In the genomic region with DNA sequence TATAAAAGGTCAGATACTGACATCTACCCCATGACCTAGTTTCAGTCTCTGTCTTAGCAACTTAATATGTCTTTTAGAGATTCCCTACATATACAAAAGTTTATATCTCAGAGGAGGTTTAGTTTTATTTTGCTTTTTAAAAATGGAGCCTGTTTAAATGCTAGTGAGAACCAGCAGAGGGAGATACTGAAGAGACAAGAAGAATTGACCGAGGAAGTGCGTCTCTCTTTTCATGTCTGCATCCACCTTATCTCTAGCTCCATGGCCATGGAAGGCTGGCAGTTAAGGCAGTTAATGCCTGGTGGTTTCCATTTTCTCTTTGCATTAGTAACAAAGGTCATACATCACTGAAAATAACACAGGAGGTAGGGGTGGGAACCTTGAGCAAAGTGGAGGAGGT, we compare ENCODE assay signal across 10 cellular contexts. TPM values are rescaled to one million over a fixed set of nuclear protein-coding genes. Genes with fewer than 3 reads are reported as not detected.
DNase-seq lines count a peak whose midpoint lies in the region; ATAC-seq and TF ChIP-seq lines count a peak whose summit lies in the region.
"Had no signal": no experiment of that assay in that cellular context is flagged by ENCODE, and none has a peak within 500 bp of the region (broad histone marks: within the 10 kb centered on the region; RNA-seq: fewer than 3 reads in every experiment).

No MANE protein-coding gene starts in this region.

- no peaks in the 10 kb centered on the region for H3K9me2 ChIP-seq in OCI-LY1 (ENCODE audit: low read depth, low read length)

- H3K79me2 ChIP-seq in OCI-LY1 (ENCODE audit: insufficient read depth, low read length) (peaks cover 81% of the 10 kb centered on the region), neural progenitor cell (ENCODE audit: low read depth) (peaks cover 99% of the 10 kb centered on the region)

- no peaks in the 10 kb centered on the region for H3K9me3 ChIP-seq in OCI-LY1 (ENCODE audit: low read length)
- H3K9me3 ChIP-seq in neural progenitor cell (ENCODE audit: low read depth): no peaks in the 10 kb centered on the region
- H3K9me3 ChIP-seq: SJSA1 had no signal

- DNase-seq in cerebellar cortex (ENCODE audit: low spot score): peak; percentile 16
- DNase-seq in neural progenitor cell (ENCODE audit: low spot score): no peak
- no peak for DNase-seq in NCI-H226
- no peak for DNase-seq in glomerular visceral epithelial cell (ENCODE audit: extremely low spot score)
- no peak for DNase-seq in dedifferentiated amniotic fluid mesenchymal stem cell (ENCODE audit: extremely low spot score)
- DNase-seq: activated naive CD4-positive, alpha-beta T cell treated with anti-CD3 and anti-CD28 coated beads for 36 hours had no signal

- H3K4me2 ChIP-seq in OCI-LY1 (ENCODE audit: low read length): no peak overlapping the region
- H3K4me2 ChIP-seq in neural progenitor cell: no peak overlapping the region

- H3K4me1 ChIP-seq in OCI-LY1 (ENCODE audit: insufficient read depth, low read length, severe bottlenecking) (peaks cover 10% of the 10 kb centered on the region), neural progenitor cell (peaks cover 31% of the 10 kb centered on the region)
- H3K4me1 ChIP-seq: SJSA1 had no signal

- ATAC-seq in GM19395 (IDR thresholded peaks at IDR 0.05; ENCODE audit: unreplicated experiment): no peak

- H3K4me3 Mint-ChIP-seq in neural progenitor cell: no peak overlapping the region
- H3K4me3 Mint-ChIP-seq: activated naive CD4-positive, alpha-beta T cell treated with anti-CD3 and anti-CD28 coated beads for 36 hours had no signal

- H3K27me3 Mint-ChIP-seq in neural progenitor cell (ENCODE audit: insufficient read depth, low read depth): peaks cover 2% of the 10 kb centered on the region

- H3K36me3 ChIP-seq in OCI-LY1 (ENCODE audit: insufficient read depth, low read length): peaks cover 33% of the 10 kb centered on the region
- peaks cover 13% of the 10 kb centered on the region for H3K36me3 ChIP-seq in neural progenitor cell

- no peaks in the 10 kb centered on the region for H3K4me1 Mint-ChIP-seq in neural progenitor cell

- peaks cover 2% of the 10 kb centered on the region for H3K9me3 Mint-ChIP-seq in neural progenitor cell
- H3K9me3 Mint-ChIP-seq: activated naive CD4-positive, alpha-beta T cell treated with anti-CD3 and anti-CD28 coated beads for 36 hours had no signal

- H3K27me3 ChIP-seq in OCI-LY1 (ENCODE audit: insufficient read depth, low read length) (no peaks in the 10 kb centered on the region), neural progenitor cell (no peaks in the 10 kb centered on the region)
- H3K27me3 ChIP-seq: SJSA1 had no signal

- H3F3A ChIP-seq in OCI-LY1 (ENCODE audit: insufficient read depth, low read length) (no peaks in the 10 kb centered on the region), neural progenitor cell (ENCODE audit: low read depth) (peaks cover 13% of the 10 kb centered on the region)

- no peak overlapping the region for H3K27ac ChIP-seq in OCI-LY1 (ENCODE audit: low read depth, low read length, poor library complexity, severe bottlenecking)
- H3K27ac ChIP-seq in neural progenitor cell: peak overlapping the region; percentile 29
- H3K27ac ChIP-seq: SJSA1 had no signal

- no peak overlapping the region for H3K27ac Mint-ChIP-seq in neural progenitor cell
- H3K27ac Mint-ChIP-seq: activated naive CD4-positive, alpha-beta T cell treated with anti-CD3 and anti-CD28 coated beads for 36 hours had no signal

- TF ChIP-seq CTCF in GM12872 (IDR thresholded peaks at IDR 0.05; ENCODE audit: insufficient read depth, low read depth, low read length) (peak; percentile 36; the same call in 2 of the 3 replicates), OCI-LY1 (IDR thresholded peaks at IDR 0.05; ENCODE audit: low read length) (peak; percentile 51; the same call in 1 of the 2 replicates), neural progenitor cell (IDR thresholded peaks at IDR 0.05) (peak; percentile 42)

- no peaks in the 10 kb centered on the region for H4K20me1 ChIP-seq in OCI-LY1 (ENCODE audit: insufficient read depth, low read length)
- peaks cover 69% of the 10 kb centered on the region for H4K20me1 ChIP-seq in neural progenitor cell (ENCODE audit: low read depth)

- H3K4me3 ChIP-seq in OCI-LY1 (ENCODE audit: low read depth, low read length, poor library complexity, severe bottlenecking) (no peak overlapping the region), neural progenitor cell (no peak overlapping the region)
- H3K4me3 ChIP-seq: SJSA1 had no signal

- no peak overlapping the region for H2AFZ ChIP-seq in OCI-LY1 (ENCODE audit: low read length)
- no peak overlapping the region for H2AFZ ChIP-seq in neural progenitor cell (replicated peaks)

- H3K36me3 Mint-ChIP-seq in neural progenitor cell: peaks cover 25% of the 10 kb centered on the region

- H3K9ac ChIP-seq in OCI-LY1 (ENCODE audit: low read length) (no peak overlapping the region), neural progenitor cell (no peak overlapping the region)

RNA-seq across cellular contexts. Expression of a gene that starts 10.7 kb away (rescaled TPM):
- total RNA-seq in neural progenitor cell (ENCODE audit: low replicate concordance): 67.9 and 112 TPM in 2 replicates

RNA-seq across cellular contexts. Expression of a gene that starts 51.2 kb away (rescaled TPM):
- total RNA-seq in neural progenitor cell (ENCODE audit: low replicate concordance): 33.3 and 41.8 TPM in 2 replicates

RNA-seq across cellular contexts. Expression of a gene that starts 51.2 kb away (rescaled TPM):
- total RNA-seq in neural progenitor cell (ENCODE audit: low replicate concordance): 17.6 and 18.8 TPM in 2 replicates

RNA-seq across cellular contexts. Expression of a gene that starts 51.5 kb away (rescaled TPM):
- total RNA-seq in neural progenitor cell (ENCODE audit: low replicate concordance): 1.8 and 5.2 TPM in 2 replicates
